ENCODE assay signal across 13 cellular contexts in genomic region chr10:11011436-11011835, GRCh38.
"Had no signal": no experiment of that assay in that cellular context is flagged by ENCODE, and none has a peak within 500 bp of the region (broad histone marks: within the 10 kb centered on the region; RNA-seq: fewer than 3 reads in every experiment).

No MANE protein-coding gene starts in this region.

- H3K4me2 ChIP-seq: smooth muscle cell had no signal

- H3K36me3 Mint-ChIP-seq: natural killer cell had no signal

- H3K36me3 ChIP-seq: heart right ventricle, prostate gland had no signal

- H3K4me1 ChIP-seq: parathyroid adenoma, prostate gland had no signal

- H3K4me3 Mint-ChIP-seq: endodermal cell, natural killer cell had no signal

- H3K27ac Mint-ChIP-seq: endodermal cell, natural killer cell had no signal

- H3K27ac ChIP-seq: parathyroid adenoma, prostate gland had no signal

- H3K4me3 ChIP-seq: heart right ventricle, mucosa of descending colon, prostate gland, smooth muscle cell had no signal

- DNase-seq: cerebellar nuclear complex; effector CD4-positive, alpha-beta T cell; endodermal cell; heart right ventricle; mucosa of descending colon; natural killer cell; occipital lobe; stimulated activated CD4-positive, alpha-beta T cell treated with anti-CD3 and anti-CD28 coated beads, Interleukin-2, amount 100 ng/mL, for 48 hours; stimulated activated naive CD4-positive, alpha-beta T cell treated with Interleukin-2 at 50 U/mL for 16 hours; trophoblast cell had no signal

- H3K9ac ChIP-seq: parathyroid adenoma had no signal

- ATAC-seq: mucosa of descending colon, natural killer cell had no signal

- H3K4me1 Mint-ChIP-seq: natural killer cell had no signal

- H3K9me3 ChIP-seq: heart right ventricle, mucosa of descending colon, prostate gland had no signal

- H3K9me3 Mint-ChIP-seq: endodermal cell, natural killer cell had no signal
